8 cellular contexts compared by ENCODE assay signal in the genomic region with DNA sequence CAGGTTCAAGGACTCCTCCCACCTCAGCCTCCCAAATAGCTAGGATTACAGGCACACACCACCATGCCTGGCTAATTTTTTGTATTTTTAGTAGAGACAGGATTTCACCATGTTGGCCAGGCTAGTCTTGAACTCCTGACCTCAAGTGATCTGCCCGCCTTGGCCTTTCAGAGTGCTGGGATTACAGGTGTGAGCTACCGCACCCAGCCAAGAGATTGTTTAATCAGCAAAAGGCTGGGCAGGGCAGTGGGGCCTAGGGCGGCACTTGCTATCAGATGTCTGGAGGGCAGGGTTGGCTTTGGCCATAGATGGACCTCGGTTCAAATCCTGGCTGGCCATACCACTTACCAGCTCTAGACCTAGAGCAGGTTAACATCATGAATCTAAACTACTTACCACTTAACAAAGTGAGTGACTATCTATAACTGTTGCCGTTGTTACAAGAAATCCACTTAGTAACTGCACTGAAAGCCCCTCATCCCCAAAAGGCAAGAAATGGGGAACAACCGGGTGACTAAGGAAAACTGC.
A peak's percentile ranks its signal among the peaks of the same experiment; 100 is the strongest.
DNase-seq lines count a peak whose midpoint lies in the region; ATAC-seq, FAIRE-seq and TF ChIP-seq lines count a peak whose summit lies in the region.
"Not testable (repeated sequence)": the region's sequence is repeated elsewhere in the genome, so short reads cannot be mapped to it uniquely, and the experiment has no call there.

No MANE protein-coding gene starts in this region.

- 39% methylated on average over 4 of the region's 6 CpGs for WGBS in K562 (ENCODE audit: insufficient coverage, low coverage, missing lambda C conversion rate)
- WGBS in heart left ventricle, 4 donors = 69 to 87% (median 83%) methylated on average over 5 to 6 of the region's 6 CpGs

- H4K20me1 ChIP-seq in OCI-LY7 (ENCODE audit: insufficient read depth, low read length); K562 (replicated peaks; ENCODE audit: control insufficient read depth, insufficient read depth, low read length); osteoblast (ENCODE audit: insufficient read depth, low read length): not testable (repeated sequence)

- H3K36me3 ChIP-seq in CD4-positive, CD25-positive, alpha-beta regulatory T cell (ENCODE audit: control insufficient read depth, insufficient read depth, low read length); OCI-LY7 (ENCODE audit: insufficient read depth, low read length); K562 (ENCODE audit: control insufficient read depth, insufficient read depth, low read length); heart left ventricle; osteoblast (ENCODE audit: insufficient read depth, low read length): not testable (repeated sequence)

- TF ChIP-seq CTCF in OCI-LY7 (conservative IDR thresholded peaks at IDR 0.05; ENCODE audit: low read length); K562 (IDR thresholded peaks at IDR 0.05 in 2 of 3, conservative IDR thresholded peaks at IDR 0.05 in 1 of 3; ENCODE audit: insufficient read depth in 2 of 3, low read depth in 1 of 3, low read length in 3 of 3); heart left ventricle (IDR thresholded peaks at IDR 0.05); osteoblast (IDR thresholded peaks at IDR 0.05; ENCODE audit: extremely low read depth, low read depth, low read length): not testable (repeated sequence)

- not testable (repeated sequence) for H3K36me3 Mint-ChIP-seq in CD4-positive, CD25-positive, alpha-beta regulatory T cell
- H3K36me3 Mint-ChIP-seq in activated CD8-positive, alpha-beta T cell treated with anti-CD3 and anti-CD28 coated beads, Interleukin-2, amount 10 ng/mL, durations not matched to agents 7 days and 5 days (ENCODE audit: low read depth) = peaks cover 16% of the 10 kb centered on the region
- H3K36me3 Mint-ChIP-seq in stimulated activated naive CD8-positive, alpha-beta T cell treated with anti-CD3 and anti-CD28 coated beads, Interleukin-15, Interleukin-2, amounts not matched to agents 100 ng/mL and 50 ng/mL, for 24 hours (ENCODE audit: low read depth) = peaks cover 14% of the 10 kb centered on the region

- H2AFZ ChIP-seq in OCI-LY7 (ENCODE audit: low read length) = peak overlapping the region; percentile 79
- 0 out of 2 replicates have a peak overlapping the region, but pooled peaks have one; percentile 59 for H2AFZ ChIP-seq in K562 (ENCODE audit: low read depth, low read length)
- peak overlapping the region; percentile 88 for H2AFZ ChIP-seq in osteoblast (ENCODE audit: low read length)

- H3K4me3 Mint-ChIP-seq in CD4-positive, CD25-positive, alpha-beta regulatory T cell = peak overlapping the region; percentile 69 to 92 (median 82)
- peak overlapping the region; percentile 69 for H3K4me3 Mint-ChIP-seq in activated CD8-positive, alpha-beta T cell treated with anti-CD3 and anti-CD28 coated beads, Interleukin-2, amount 10 ng/mL, durations not matched to agents 7 days and 5 days
- peak overlapping the region; percentile 77 for H3K4me3 Mint-ChIP-seq in stimulated activated naive CD8-positive, alpha-beta T cell treated with anti-CD3 and anti-CD28 coated beads, Interleukin-15, Interleukin-2, amounts not matched to agents 100 ng/mL and 50 ng/mL, for 24 hours

- peak overlapping the region; percentile 65 for H3K4me2 ChIP-seq in OCI-LY7 (ENCODE audit: low read length)
- peak overlapping the region; percentile 25; the same call in 1 of the 2 replicates for H3K4me2 ChIP-seq in K562 (ENCODE audit: insufficient read depth, low read length)
- H3K4me2 ChIP-seq in osteoblast (ENCODE audit: insufficient read depth, low read length) = peak overlapping the region; percentile 61

- H3K9me1 ChIP-seq in K562 (ENCODE audit: control insufficient read depth, insufficient read depth, low read length) = not testable (repeated sequence)

- H3K4me1 Mint-ChIP-seq in CD4-positive, CD25-positive, alpha-beta regulatory T cell = peaks cover 22 to 69% (median 47%) of the 10 kb centered on the region in 4 donors
- peaks cover 67% of the 10 kb centered on the region for H3K4me1 Mint-ChIP-seq in activated CD8-positive, alpha-beta T cell treated with anti-CD3 and anti-CD28 coated beads, Interleukin-2, amount 10 ng/mL, durations not matched to agents 7 days and 5 days (ENCODE audit: low read depth)
- H3K4me1 Mint-ChIP-seq in stimulated activated naive CD8-positive, alpha-beta T cell treated with anti-CD3 and anti-CD28 coated beads, Interleukin-15, Interleukin-2, amounts not matched to agents 100 ng/mL and 50 ng/mL, for 24 hours (ENCODE audit: low read depth) = peaks cover 90% of the 10 kb centered on the region

- H3K9me3 Mint-ChIP-seq in CD4-positive, CD25-positive, alpha-beta regulatory T cell; activated CD8-positive, alpha-beta T cell treated with anti-CD3 and anti-CD28 coated beads, Interleukin-2, amount 10 ng/mL, durations not matched to agents 7 days and 5 days (ENCODE audit: insufficient read depth); stimulated activated naive CD8-positive, alpha-beta T cell treated with anti-CD3 and anti-CD28 coated beads, Interleukin-15, Interleukin-2, amounts not matched to agents 100 ng/mL and 50 ng/mL, for 24 hours: not testable (repeated sequence)

- H3K4me3 ChIP-seq in CD4-positive, CD25-positive, alpha-beta regulatory T cell (ENCODE audit: low read depth, low read length) = peak overlapping the region; percentile 70
- H3K4me3 ChIP-seq in OCI-LY7 (ENCODE audit: low read depth, low read length, poor library complexity, severe bottlenecking) (peak overlapping the region; percentile 29), heart left ventricle (peak overlapping the region in 9 of 12 donors; percentile 9 to 36 (median 19)), osteoblast (ENCODE audit: insufficient read depth, low read length) (peak overlapping the region; percentile 47)
- H3K4me3 ChIP-seq in K562 = not testable (repeated sequence)

- TF ChIP-seq RAD21 in K562 (CRISPR knock-in tag; conservative IDR thresholded peaks at IDR 0.05 in 1 of 2, IDR thresholded peaks at IDR 0.05 in 1 of 2) = not testable (repeated sequence)

- H3K4me1 ChIP-seq in CD4-positive, CD25-positive, alpha-beta regulatory T cell (ENCODE audit: control insufficient read depth, insufficient read depth, low read length, poor library complexity, severe bottlenecking) = peaks cover 46% of the 10 kb centered on the region
- H3K4me1 ChIP-seq in OCI-LY7 (ENCODE audit: insufficient read depth, low read length, poor library complexity, severe bottlenecking) = peaks cover 58% of the 10 kb centered on the region
- not testable (repeated sequence) for H3K4me1 ChIP-seq in K562 (replicated peaks in 1 of 2; ENCODE audit: control insufficient read depth in 2 of 2, insufficient read depth in 2 of 2, low read length in 2 of 2)
- H3K4me1 ChIP-seq in heart left ventricle = peaks cover 0 to 55% (median 2%) of the 10 kb centered on the region in 12 donors
- peaks cover 29% of the 10 kb centered on the region for H3K4me1 ChIP-seq in osteoblast (ENCODE audit: insufficient read depth, low read length)

- peak overlapping the region; percentile 58 for H3K27ac ChIP-seq in CD4-positive, CD25-positive, alpha-beta regulatory T cell (ENCODE audit: insufficient read depth, low read length, poor library complexity, severe bottlenecking)
- H3K27ac ChIP-seq in OCI-LY7 (ENCODE audit: low read depth, low read length, poor library complexity, severe bottlenecking) = peak overlapping the region; percentile 67
- H3K27ac ChIP-seq in K562 (ENCODE audit: extremely low read depth, low read depth, low read length) = not testable (repeated sequence)
- H3K27ac ChIP-seq in heart left ventricle = peak overlapping the region in 7 of 12 donors; percentile 5 to 92 (median 47)
- peak overlapping the region; percentile 46 for H3K27ac ChIP-seq in osteoblast (ENCODE audit: low read depth, low read length)

- ATAC-seq in CD4-positive, CD25-positive, alpha-beta regulatory T cell (ENCODE audit: low read depth in 2 of 2); K562; heart left ventricle: not testable (repeated sequence)
- peak; percentile 9 for ATAC-seq in HG02759 (IDR thresholded peaks at IDR 0.05; ENCODE audit: unreplicated experiment)
- ATAC-seq in activated CD8-positive, alpha-beta T cell treated with anti-CD3 and anti-CD28 coated beads, Interleukin-2, amount 10 ng/mL, durations not matched to agents 7 days and 5 days = peak; percentile 6

- not testable (repeated sequence) for FAIRE-seq in K562 (lab: Jason Lieb, UNC)

- not testable (repeated sequence) for H3K27me3 ChIP-seq in CD4-positive, CD25-positive, alpha-beta regulatory T cell (ENCODE audit: control insufficient read depth, insufficient read depth, low read length); heart left ventricle; osteoblast (ENCODE audit: insufficient read depth, low read length)
- peaks cover 0 to 10% of the 10 kb centered on the region in 2 experiments; a peak in 2 of 5 replicates for H3K27me3 ChIP-seq in K562 (ENCODE audit: control insufficient read depth in 2 of 2, insufficient read depth in 2 of 2, low read length in 2 of 2)

- intact Hi-C loops in OCI-LY7 (cut with micrococcal nuclease; ENCODE audit: unreplicated experiment) (loop anchor here (2.0 to 5.0 kb wide), 3 partner anchors 15 to 113 kb away; no protein-coding TSS in a partner anchor), K562 (cut with micrococcal nuclease) (loop anchor here (10.0 kb wide), 1 partner anchor 275 kb away; no protein-coding TSS in a partner anchor), heart left ventricle (cut with DNase I) (loop anchor here in 1 of 10 donors (10.0 kb wide), 1 partner anchor 115 kb away; no protein-coding TSS in a partner anchor)

- H3K27ac Mint-ChIP-seq in CD4-positive, CD25-positive, alpha-beta regulatory T cell = peak overlapping the region; percentile 70 to 92 (median 92)
- H3K27ac Mint-ChIP-seq in activated CD8-positive, alpha-beta T cell treated with anti-CD3 and anti-CD28 coated beads, Interleukin-2, amount 10 ng/mL, durations not matched to agents 7 days and 5 days = peak overlapping the region; percentile 95
- peak overlapping the region; percentile 95 for H3K27ac Mint-ChIP-seq in stimulated activated naive CD8-positive, alpha-beta T cell treated with anti-CD3 and anti-CD28 coated beads, Interleukin-15, Interleukin-2, amounts not matched to agents 100 ng/mL and 50 ng/mL, for 24 hours

- not testable (repeated sequence) for H3K79me2 ChIP-seq in OCI-LY7 (ENCODE audit: insufficient read depth, low read depth, low read length); K562 (ENCODE audit: control insufficient read depth, insufficient read depth, low read length); osteoblast (ENCODE audit: insufficient read depth, low read length)

- H3K9me3 ChIP-seq in CD4-positive, CD25-positive, alpha-beta regulatory T cell (ENCODE audit: control insufficient read depth in 2 of 2, low read length in 2 of 2); OCI-LY7 (ENCODE audit: low read length); K562 (replicated peaks; ENCODE audit: control insufficient read depth, insufficient read depth, low read depth, low read length); heart left ventricle; osteoblast (ENCODE audit: low read depth, low read length): not testable (repeated sequence)

- not testable (repeated sequence) for H3K9ac ChIP-seq in K562 (ENCODE audit: insufficient read depth in 1 of 2, low read depth in 2 of 2, low read length in 2 of 2)

- H3K9me2 ChIP-seq in OCI-LY7 (ENCODE audit: insufficient read depth, low read length) = not testable (repeated sequence)

- not testable (repeated sequence) for TF ChIP-seq POLR2A in K562 (conservative IDR thresholded peaks at IDR 0.05); heart left ventricle (IDR thresholded peaks at IDR 0.05)

- in situ Hi-C loops in K562 (cut with MboI) = not testable (repeated sequence)

- CTCF ChIA-PET in OCI-LY7 (lab: Charles Lee; ENCODE audit: unreplicated experiment) = interaction anchor here (1.1 to 1.2 kb wide), 3 partner anchors 12 to 393 kb away, joined by 3 to 5 read pairs (median 4); no protein-coding TSS in a partner anchor
- CTCF ChIA-PET in activated CD8-positive, alpha-beta T cell treated with anti-CD3 and anti-CD28 coated beads, Interleukin-2, amount 10 ng/mL, durations not matched to agents 7 days and 5 days (lab: Charles Lee) = interaction anchor here (0.6 to 4.6 kb wide), 29 partner anchors 8 to 464 kb away, joined by 3 to 90 read pairs (median 6); a partner anchor contains a TSS
- CTCF ChIA-PET in K562 (lab: Yijun Ruan, JAX; ENCODE audit: low intra/inter-chr PET ratio) = not testable (repeated sequence)

- TF ChIP-seq EP300 in K562 (IDR thresholded peaks at IDR 0.05; ENCODE audit: low read length) = not testable (repeated sequence)

- H3K27me3 Mint-ChIP-seq in CD4-positive, CD25-positive, alpha-beta regulatory T cell; activated CD8-positive, alpha-beta T cell treated with anti-CD3 and anti-CD28 coated beads, Interleukin-2, amount 10 ng/mL, durations not matched to agents 7 days and 5 days (ENCODE audit: low read depth); stimulated activated naive CD8-positive, alpha-beta T cell treated with anti-CD3 and anti-CD28 coated beads, Interleukin-15, Interleukin-2, amounts not matched to agents 100 ng/mL and 50 ng/mL, for 24 hours: not testable (repeated sequence)

- POLR2A ChIA-PET in OCI-LY7 (lab: Charles Lee) = interaction anchor here (0.5 to 1.7 kb wide), 10 partner anchors 13 to 712 kb away, joined by 3 to 4 read pairs (median 4); no protein-coding TSS in a partner anchor
- POLR2A ChIA-PET in activated CD8-positive, alpha-beta T cell treated with anti-CD3 and anti-CD28 coated beads, Interleukin-2, amount 10 ng/mL, durations not matched to agents 7 days and 5 days (lab: Charles Lee) = interaction anchor here (0.7 to 2.6 kb wide), 16 partner anchors 16 to 870 kb away, joined by 3 to 15 read pairs (median 4); a partner anchor contains a TSS
- POLR2A ChIA-PET in K562 (lab: Yijun Ruan, JAX) = not testable (repeated sequence)

- not testable (repeated sequence) for BruUV-seq in OCI-LY7 (replicated peaks; lab: Mats Ljungman, UMichigan); K562 (replicated peaks; lab: Mats Ljungman, UMichigan)

- DNase-seq in CD4-positive, CD25-positive, alpha-beta regulatory T cell; OCI-LY7 (ENCODE audit: low spot score); activated CD8-positive, alpha-beta T cell treated with anti-CD3 and anti-CD28 coated beads, Interleukin-2, amount 10 ng/mL, durations not matched to agents 7 days and 5 days; K562 (ENCODE audit: extremely low read depth in 1 of 4, low spot score in 3 of 4); heart left ventricle; osteoblast (ENCODE audit: insufficient read length, low spot score, missing footprints): not testable (repeated sequence)
